Comparison of ENCODE assay signal across 18 cellular contexts in genomic region chr7:135362871-135363270, GRCh38.
DNase-seq lines count a peak whose midpoint lies in the region; ATAC-seq and TF ChIP-seq lines count a peak whose summit lies in the region.
"Had no signal": no experiment of that assay in that cellular context is flagged by ENCODE, and none has a peak within 500 bp of the region (broad histone marks: within the 10 kb centered on the region; RNA-seq: fewer than 3 reads in every experiment).

No MANE protein-coding gene starts in this region.

- H3K36me3 Mint-ChIP-seq in endothelial cell (ENCODE audit: low read depth, unreplicated experiment) (peaks cover 20% of the 10 kb centered on the region), nephron progenitor cell (ENCODE audit: low read depth) (peaks cover 28% of the 10 kb centered on the region)

- no peak for ATAC-seq in HG02973 (IDR thresholded peaks at IDR 0.05; ENCODE audit: unreplicated experiment)
- ATAC-seq: naive thymus-derived CD4-positive, alpha-beta T cell; stimulated activated effector memory CD8-positive, alpha-beta T cell treated with anti-CD3 and anti-CD28 coated beads, Interleukin-12 subunit alpha, Interleukin-12 subunit beta, amount 100 ng/mL, for 72 hours had no signal

- no peak overlapping the region for H3K4me3 ChIP-seq in MM.1S (ENCODE audit: low read length)
- H3K4me3 ChIP-seq: HAP-1, thyroid gland had no signal

- DNase-seq in MM.1S (no peak), endothelial cell (ENCODE audit: low spot score) (no peak), nephron progenitor cell (no peak), C1 segment of cervical spinal cord (lab: John Stamatoyannopoulos, UW) (no peak), NCI-H1417 (lab: John Stamatoyannopoulos, UW) (no peak)
- DNase-seq in stimulated activated CD4-positive, alpha-beta T cell treated with anti-CD3 and anti-CD28 coated beads, Interleukin-2, amount 100 ng/mL, for 48 hours = no peak
- DNase-seq: activated CD4-positive, CD25-positive, alpha-beta regulatory T cell; amygdala; naive thymus-derived CD4-positive, alpha-beta T cell; NCI-H1694 treated with DMSO at 0.1 percent for 48 hours; NCI-H226; T-helper 2 cell; thyroid gland had no signal

- H3K27ac Mint-ChIP-seq in endothelial cell (ENCODE audit: unreplicated experiment) (no peak overlapping the region), nephron progenitor cell (peak overlapping the region; percentile 52)
- H3K27ac Mint-ChIP-seq: B cell; stimulated activated effector memory CD8-positive, alpha-beta T cell treated with anti-CD3 and anti-CD28 coated beads, Interleukin-12 subunit alpha, Interleukin-12 subunit beta, amount 100 ng/mL, for 72 hours had no signal

- H3K9me3 Mint-ChIP-seq in endothelial cell (ENCODE audit: unreplicated experiment) (no peaks in the 10 kb centered on the region), nephron progenitor cell (no peaks in the 10 kb centered on the region)
- H3K9me3 Mint-ChIP-seq: stimulated activated effector memory CD8-positive, alpha-beta T cell treated with anti-CD3 and anti-CD28 coated beads, Interleukin-12 subunit alpha, Interleukin-12 subunit beta, amount 100 ng/mL, for 72 hours had no signal

- no peaks in the 10 kb centered on the region for H3K4me1 ChIP-seq in MM.1S (ENCODE audit: low read length)
- H3K4me1 ChIP-seq: thyroid gland had no signal

- 0 out of 3 replicates have a peak, but pooled peaks have one; percentile 17 for TF ChIP-seq CTCF in GM12872 (IDR thresholded peaks at IDR 0.05; ENCODE audit: insufficient read depth, low read depth, low read length)
- peak; percentile 14; the same call in 1 of the 2 replicates for TF ChIP-seq CTCF in MM.1S (IDR thresholded peaks at IDR 0.05; ENCODE audit: low read length)
- peak; percentile 54 for TF ChIP-seq CTCF in endothelial cell (IDR thresholded peaks at IDR 0.05; ENCODE audit: unreplicated experiment)
- TF ChIP-seq CTCF in nephron progenitor cell (IDR thresholded peaks at IDR 0.05) = no peak

- no peak overlapping the region for H3K4me2 ChIP-seq in MM.1S (ENCODE audit: low read depth, low read length)

- no peaks in the 10 kb centered on the region for H3F3A ChIP-seq in MM.1S (ENCODE audit: insufficient read depth, low read length)

- no peaks in the 10 kb centered on the region for H3K4me1 Mint-ChIP-seq in endothelial cell (ENCODE audit: unreplicated experiment)
- peaks cover 33% of the 10 kb centered on the region for H3K4me1 Mint-ChIP-seq in nephron progenitor cell
- H3K4me1 Mint-ChIP-seq: stimulated activated effector memory CD8-positive, alpha-beta T cell treated with anti-CD3 and anti-CD28 coated beads, Interleukin-12 subunit alpha, Interleukin-12 subunit beta, amount 100 ng/mL, for 72 hours had no signal

- no peak overlapping the region for H3K27ac ChIP-seq in MM.1S (ENCODE audit: low read length)
- H3K27ac ChIP-seq: thyroid gland had no signal

- no peaks in the 10 kb centered on the region for H3K27me3 ChIP-seq in MM.1S (replicated peaks; ENCODE audit: insufficient read depth, low read length)
- H3K27me3 ChIP-seq: thyroid gland had no signal

- peaks cover 2% of the 10 kb centered on the region for H3K27me3 Mint-ChIP-seq in endothelial cell (ENCODE audit: unreplicated experiment)
- peaks cover 6% of the 10 kb centered on the region for H3K27me3 Mint-ChIP-seq in nephron progenitor cell (ENCODE audit: low read depth, poor library complexity)
- H3K27me3 Mint-ChIP-seq: B cell; naive thymus-derived CD4-positive, alpha-beta T cell had no signal

- H3K36me3 ChIP-seq in MM.1S (replicated peaks; ENCODE audit: insufficient read depth, low read length) = no peaks in the 10 kb centered on the region
- H3K36me3 ChIP-seq: HAP-1 had no signal

- H3K9ac ChIP-seq in MM.1S (ENCODE audit: low read length) = no peak overlapping the region

- H4K20me1 ChIP-seq in MM.1S (ENCODE audit: insufficient read depth, low read length) = no peaks in the 10 kb centered on the region

- H3K4me3 Mint-ChIP-seq in endothelial cell (ENCODE audit: unreplicated experiment) (no peak overlapping the region), nephron progenitor cell (no peak overlapping the region)
- H3K4me3 Mint-ChIP-seq: B cell; naive thymus-derived CD4-positive, alpha-beta T cell; stimulated activated effector memory CD8-positive, alpha-beta T cell treated with anti-CD3 and anti-CD28 coated beads, Interleukin-12 subunit alpha, Interleukin-12 subunit beta, amount 100 ng/mL, for 72 hours had no signal

- H3K9me2 ChIP-seq in MM.1S (replicated peaks; ENCODE audit: insufficient read depth, low read length) = no peaks in the 10 kb centered on the region

- H3K79me2 ChIP-seq in MM.1S (ENCODE audit: low read length) = no peaks in the 10 kb centered on the region

- no peak overlapping the region for H2AFZ ChIP-seq in MM.1S (ENCODE audit: low read length)

- H3K9me3 ChIP-seq in MM.1S (replicated peaks; ENCODE audit: insufficient read depth, low read length) = no peaks in the 10 kb centered on the region
- H3K9me3 ChIP-seq: HAP-1, thyroid gland had no signal
